In genomic region chr6:158783167-158783450, GRCh38 we compare ENCODE assay signal across 1 cellular context.
TF ChIP-seq lines count a peak whose summit lies in the region.

No MANE protein-coding gene starts in this region.

TF ChIP-seq in GM23338, 12 proteins besides CTCF, POLR2A, EP300 and RAD21 (continued from another document):
- no peak for TF ChIP-seq ZNF114 (CRISPR knock-in tag; IDR thresholded peaks at IDR 0.05)
- TF ChIP-seq NANOG (IDR thresholded peaks at IDR 0.05; ENCODE audit: borderline replicate concordance): no peak
- TF ChIP-seq EZH2 (IDR thresholded peaks at IDR 0.05; ENCODE audit: low read depth, unreplicated experiment): no peak
- TF ChIP-seq CREB1 (CRISPR knock-in tag; IDR thresholded peaks at IDR 0.05; ENCODE audit: low read depth): no peak
- no peak for TF ChIP-seq ETS1 (IDR thresholded peaks at IDR 0.05)
TF ChIP-seq in GM23338: peak in this region for 0.
